ENCODE assay signal across 29 cellular contexts in genomic region chr3:70076394-70076793, GRCh38.
"Had no signal": no experiment of that assay in that cellular context is flagged by ENCODE, and none has a peak within 500 bp of the region (broad histone marks: within the 10 kb centered on the region; RNA-seq: fewer than 3 reads in every experiment).

No MANE protein-coding gene starts in this region.

- FAIRE-seq: TTC549 had no signal

- H3K4me3 ChIP-seq: SK-N-MC had no signal

- H3K27ac Mint-ChIP-seq: activated CD4-positive, alpha-beta memory T cell treated with anti-CD3 and anti-CD28 coated beads for 36 hours; activated CD4-positive, alpha-beta T cell treated with anti-CD3 and anti-CD28 coated beads, Interleukin-2, amount 10 ng/mL, durations not matched to agents 7 days and 5 days; activated naive CD4-positive, alpha-beta T cell treated with anti-CD3 and anti-CD28 coated beads for 36 hours; activated naive CD8-positive, alpha-beta T cell; activated T-helper 17 cell treated with anti-CD3 and anti-CD28 coated beads, Interleukin-2, amount 50 U/mL, for 72 hours; IgD-negative memory B cell; T-cell had no signal

- H3K4me3 Mint-ChIP-seq: activated CD4-positive, alpha-beta memory T cell treated with anti-CD3 and anti-CD28 coated beads for 36 hours; activated CD4-positive, alpha-beta T cell treated with anti-CD3 and anti-CD28 coated beads, Interleukin-2, amount 10 ng/mL, durations not matched to agents 7 days and 5 days; activated naive CD4-positive, alpha-beta T cell treated with anti-CD3 and anti-CD28 coated beads for 36 hours; activated naive CD8-positive, alpha-beta T cell; activated T-helper 17 cell treated with anti-CD3 and anti-CD28 coated beads, Interleukin-2, amount 50 U/mL, for 72 hours; IgD-negative memory B cell; T-cell had no signal

- ATAC-seq: activated T-helper 17 cell treated with anti-CD3 and anti-CD28 coated beads, Interleukin-2, amount 50 U/mL, for 72 hours; Panc1; Right ventricle myocardium inferior; T-cell had no signal

- DNase-seq: activated CD4-positive, alpha-beta memory T cell treated with anti-CD3 and anti-CD28 coated beads for 36 hours; activated CD4-positive, alpha-beta T cell treated with anti-CD3 and anti-CD28 coated beads, Interleukin-2, amount 10 ng/mL, durations not matched to agents 7 days and 5 days; activated CD4-positive, CD25-positive, alpha-beta regulatory T cell; activated CD8-positive, alpha-beta memory T cell treated with anti-CD3 and anti-CD28 coated beads for 24 hours; activated gamma-delta T cell; activated naive CD4-positive, alpha-beta T cell treated with anti-CD3 and anti-CD28 coated beads for 36 hours; activated T-cell treated with anti-CD3 and anti-CD28 coated beads for 4 hours; activated T-cell treated with anti-CD3 and anti-CD28 coated beads, Interleukin-2, amount 50 U/mL, for 48 hours; KG1; NCI-H1048; NCI-H146; NCI-H187 treated with DMSO at 0.1 percent for 48 hours; NCI-H2171; NCI-H226; NCI-H526; NCI-H774; NK-92 treated with Interleukin-12 subunit alpha and Interleukin-12 subunit beta, amount 100 ng/mL, for 24 hours; OCI-M1; RPMI8226; T-cell; T-helper 2 cell; T1000 had no signal

- H3K36me3 Mint-ChIP-seq: activated CD4-positive, alpha-beta memory T cell treated with anti-CD3 and anti-CD28 coated beads for 36 hours; activated naive CD8-positive, alpha-beta T cell; IgD-negative memory B cell; T-cell had no signal

- H3K9me3 Mint-ChIP-seq: activated CD4-positive, alpha-beta memory T cell treated with anti-CD3 and anti-CD28 coated beads for 36 hours; activated CD4-positive, alpha-beta T cell treated with anti-CD3 and anti-CD28 coated beads, Interleukin-2, amount 10 ng/mL, durations not matched to agents 7 days and 5 days; activated naive CD4-positive, alpha-beta T cell treated with anti-CD3 and anti-CD28 coated beads for 36 hours; activated T-helper 17 cell treated with anti-CD3 and anti-CD28 coated beads, Interleukin-2, amount 50 U/mL, for 72 hours; T-cell had no signal

- H3K27ac ChIP-seq: SK-N-MC had no signal

- H3K4me1 Mint-ChIP-seq: activated CD4-positive, alpha-beta T cell treated with anti-CD3 and anti-CD28 coated beads, Interleukin-2, amount 10 ng/mL, durations not matched to agents 7 days and 5 days; activated T-helper 17 cell treated with anti-CD3 and anti-CD28 coated beads, Interleukin-2, amount 50 U/mL, for 72 hours; IgD-negative memory B cell; T-cell had no signal
